Comparison of ENCODE assay signal across 9 cellular contexts in the genomic region with DNA sequence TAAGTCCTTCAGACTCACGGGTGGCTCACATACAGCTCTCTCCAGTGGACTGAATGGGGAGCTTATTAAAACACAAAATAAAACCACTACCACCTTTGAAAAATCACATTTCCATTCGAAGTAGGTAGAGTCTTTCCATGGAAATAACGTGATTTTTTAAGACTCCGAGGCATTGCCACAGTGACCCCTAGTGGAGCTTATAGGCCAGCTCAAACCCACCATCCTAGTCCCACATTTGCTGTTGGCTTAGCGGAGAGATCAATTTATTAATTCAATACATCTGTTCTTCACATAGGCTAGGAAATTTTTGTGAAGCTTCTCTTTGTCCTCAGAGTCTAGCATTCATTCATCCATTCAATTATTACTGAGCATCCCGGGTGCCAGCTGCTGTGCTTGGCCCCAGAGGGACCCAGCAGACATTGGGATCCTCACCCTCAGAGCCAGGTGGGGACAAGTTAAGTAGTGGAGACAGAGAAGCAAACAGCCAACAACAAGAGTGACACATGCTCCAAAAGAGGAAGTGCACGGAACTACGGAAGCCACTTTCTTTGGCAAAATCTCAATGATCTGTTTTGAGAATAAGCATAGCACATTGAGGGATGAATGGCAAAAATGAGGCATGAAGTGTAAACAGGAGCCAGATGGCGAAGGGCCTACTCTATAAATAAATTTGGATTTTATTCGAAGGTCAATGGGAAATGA. TPM values are rescaled to one million over a fixed set of nuclear protein-coding genes. Genes with fewer than 3 reads are reported as not detected.
DNase-seq lines count a peak whose midpoint lies in the region; ATAC-seq, FAIRE-seq and TF ChIP-seq lines count a peak whose summit lies in the region.
"Had no signal": no experiment of that assay in that cellular context is flagged by ENCODE, and none has a peak within 500 bp of the region (broad histone marks: within the 10 kb centered on the region; RNA-seq: fewer than 3 reads in every experiment).

No MANE protein-coding gene starts in this region.

- peak; percentile 50 for FAIRE-seq in TTC549 (lab: Jason Lieb, UNC)

- WGBS in smooth muscle cell (ENCODE audit: low lambda C conversion rate): 63% methylated on average over 10 of the region's 10 CpGs

- H3K9me3 ChIP-seq in smooth muscle cell (replicated peaks; ENCODE audit: low read depth): peaks cover 9% of the 10 kb centered on the region

- CTCF ChIA-PET in activated CD8-positive, alpha-beta memory T cell treated with anti-CD3 and anti-CD28 coated beads, Interleukin-2, amount 10 ng/mL, durations not matched to agents 7 days and 5 days (lab: Charles Lee): interaction anchor here (0.6 to 1.5 kb wide), 10 partner anchors 25 to 390 kb away, joined by 3 to 11 read pairs (median 3); partner anchors contain the start of genes C2CD3 and PPME1

- H3K4me1 ChIP-seq in smooth muscle cell (ENCODE audit: low read depth): peaks cover 17% of the 10 kb centered on the region

- no peaks in the 10 kb centered on the region for H4K20me1 ChIP-seq in smooth muscle cell (ENCODE audit: low read depth)

- H3K27me3 ChIP-seq in smooth muscle cell (ENCODE audit: low read depth): no peaks in the 10 kb centered on the region

- peaks cover 5% of the 10 kb centered on the region for H3K36me3 ChIP-seq in smooth muscle cell (ENCODE audit: low read depth)

- peaks cover 34% of the 10 kb centered on the region for H3K27me3 Mint-ChIP-seq in activated CD8-positive, alpha-beta memory T cell treated with anti-CD3 and anti-CD28 coated beads, Interleukin-2, amount 10 ng/mL, durations not matched to agents 7 days and 5 days

- H3K9me3 Mint-ChIP-seq in activated CD8-positive, alpha-beta memory T cell treated with anti-CD3 and anti-CD28 coated beads, Interleukin-2, amount 10 ng/mL, durations not matched to agents 7 days and 5 days (ENCODE audit: low read depth): peaks cover 5% of the 10 kb centered on the region

- no peak overlapping the region for H3K27ac Mint-ChIP-seq in activated CD8-positive, alpha-beta memory T cell treated with anti-CD3 and anti-CD28 coated beads, Interleukin-2, amount 10 ng/mL, durations not matched to agents 7 days and 5 days

- no peak overlapping the region for H3K4me2 ChIP-seq in smooth muscle cell

- no peaks in the 10 kb centered on the region for H3K4me1 Mint-ChIP-seq in activated CD8-positive, alpha-beta memory T cell treated with anti-CD3 and anti-CD28 coated beads, Interleukin-2, amount 10 ng/mL, durations not matched to agents 7 days and 5 days

- H2AFZ ChIP-seq in smooth muscle cell (ENCODE audit: low read depth): no peak overlapping the region

- H3F3A ChIP-seq in smooth muscle cell (ENCODE audit: low read depth): peaks cover 18% of the 10 kb centered on the region

- no peak for ATAC-seq in activated CD8-positive, alpha-beta memory T cell treated with anti-CD3 and anti-CD28 coated beads, Interleukin-2, amount 10 ng/mL, durations not matched to agents 7 days and 5 days
- ATAC-seq: naive thymus-derived CD8-positive, alpha-beta T cell had no signal

- no peaks in the 10 kb centered on the region for H3K79me2 ChIP-seq in smooth muscle cell (ENCODE audit: low read depth)

- no peak overlapping the region for H3K9ac ChIP-seq in smooth muscle cell (ENCODE audit: low read depth)

- H3K27ac ChIP-seq in smooth muscle cell (ENCODE audit: low read depth): no peak overlapping the region

- H3K4me3 ChIP-seq in foreskin fibroblast (ENCODE audit: low read depth in 1 of 2, low read length in 2 of 2): no peak overlapping the region
- no peak overlapping the region for H3K4me3 ChIP-seq in smooth muscle cell

- DNase-seq in ELR (ENCODE audit: low read depth) (peak; percentile 20), foreskin fibroblast (peak; percentile 73 to 81), smooth muscle cell (lab: John Stamatoyannopoulos, UW; ENCODE audit: unreplicated experiment) (no peak), hippocampal formation (lab: John Stamatoyannopoulos, UW) (no peak), GM19240 (ENCODE audit: insufficient read length, low spot score) (no peak)
- no peak for DNase-seq in activated CD8-positive, alpha-beta memory T cell treated with anti-CD3 and anti-CD28 coated beads, Interleukin-2, amount 10 ng/mL, durations not matched to agents 7 days and 5 days

- TF ChIP-seq CTCF in LNCAP (IDR thresholded peaks at IDR 0.05): peak; percentile 89
- TF ChIP-seq CTCF in foreskin fibroblast (IDR thresholded peaks at IDR 0.05; ENCODE audit: low read depth, low read length): peak; percentile 56
- peak; percentile 47 for TF ChIP-seq CTCF in smooth muscle cell (IDR thresholded peaks at IDR 0.05; ENCODE audit: borderline replicate concordance, insufficient read depth, poor library complexity, severe bottlenecking)

- H3K36me3 Mint-ChIP-seq in activated CD8-positive, alpha-beta memory T cell treated with anti-CD3 and anti-CD28 coated beads, Interleukin-2, amount 10 ng/mL, durations not matched to agents 7 days and 5 days: peaks cover 6% of the 10 kb centered on the region

- no peak overlapping the region for H3K4me3 Mint-ChIP-seq in activated CD8-positive, alpha-beta memory T cell treated with anti-CD3 and anti-CD28 coated beads, Interleukin-2, amount 10 ng/mL, durations not matched to agents 7 days and 5 days
- H3K4me3 Mint-ChIP-seq: naive thymus-derived CD8-positive, alpha-beta T cell had no signal

RNA-seq across cellular contexts. Expression of gene P4HA3, which starts 10.2 kb away (rescaled TPM):
- total RNA-seq in smooth muscle cell: 6.9 and 13.5 TPM in 2 replicates
- 11.8 and 18.9 TPM in 2 replicates for polyA plus RNA-seq in smooth muscle cell
- total RNA-seq in activated CD8-positive, alpha-beta memory T cell treated with anti-CD3 and anti-CD28 coated beads, Interleukin-2, amount 10 ng/mL, durations not matched to agents 7 days and 5 days: not detected
- total RNA-seq: naive thymus-derived CD8-positive, alpha-beta T cell had no signal
- polyA plus RNA-seq: naive thymus-derived CD8-positive, alpha-beta T cell had no signal

Comparison
In these comparisons a context has a peak if more than half of its experiments do, and no peak if none do; other contexts are left out.
1. DNase-seq: peak in ELR (single experiment) and foreskin fibroblast (2 of 2); none in smooth muscle cell (single experiment), hippocampal formation (0 of 2), activated CD8-positive, alpha-beta memory T cell treated with anti-CD3 and anti-CD28 coated beads, Interleukin-2, amount 10 ng/mL, durations not matched to agents 7 days and 5 days (single experiment) and GM19240 (single experiment).
2. Peak in every context shown above with its lines, with median percentiles within 50 percentile points of each other: CTCF ChIP-seq.